ENCODE assay signal across 12 cellular contexts in genomic region chr2:9249036-9249800, GRCh38. TPM values are rescaled to one million over a fixed set of nuclear protein-coding genes. Genes with fewer than 3 reads are reported as not detected.
A peak's percentile ranks its signal among the peaks of the same experiment; 100 is the strongest.
DNase-seq lines count a peak whose midpoint lies in the region; ATAC-seq lines count a peak whose summit lies in the region.
"Had no signal": no experiment of that assay in that cellular context is flagged by ENCODE, and none has a peak within 500 bp of the region (broad histone marks: within the 10 kb centered on the region; RNA-seq: fewer than 3 reads in every experiment).

No MANE protein-coding gene starts in this region.

- H3K27me3 ChIP-seq in esophagus (ENCODE audit: control insufficient read depth in 1 of 2, insufficient read depth in 2 of 2, low read length in 2 of 2) (no peaks in the 10 kb centered on the region), rectal smooth muscle tissue (ENCODE audit: control insufficient read depth, insufficient read depth, low read length) (no peaks in the 10 kb centered on the region)

- H3K4me3 ChIP-seq in esophagus (ENCODE audit: low read depth in 1 of 2, low read length in 2 of 2) (no peak overlapping the region), rectal smooth muscle tissue (ENCODE audit: low read length) (peak overlapping the region; percentile 18)

- peak overlapping the region; percentile 25 for H3K9ac ChIP-seq in rectal smooth muscle tissue (ENCODE audit: low read length)

- DNase-seq in Caki2 (ENCODE audit: low read depth) (peak; percentile 58), NCI-H460 (ENCODE audit: extremely low read depth, low read depth) (peak; percentile 91), RKO (ENCODE audit: low spot score) (no peak)
- DNase-seq: activated CD8-positive, alpha-beta memory T cell treated with anti-CD3 and anti-CD28 coated beads, Interleukin-2, amount 10 ng/mL, durations not matched to agents 7 days and 5 days; H7; occipital lobe; T-helper 1 cell had no signal

- H3K9me3 ChIP-seq in esophagus (ENCODE audit: control insufficient read depth in 2 of 2, insufficient read depth in 1 of 2, low read depth in 1 of 2, low read length in 1 of 2): no peaks in the 10 kb centered on the region

- no peaks in the 10 kb centered on the region for H3K36me3 ChIP-seq in esophagus (ENCODE audit: control insufficient read depth in 2 of 2, insufficient read depth in 2 of 2, low read length in 1 of 2)
- H3K36me3 ChIP-seq in rectal smooth muscle tissue (ENCODE audit: control insufficient read depth, insufficient read depth, low read length): no peaks in the 10 kb centered on the region

- H3K27ac ChIP-seq in esophagus (ENCODE audit: low read depth in 2 of 2, low read length in 1 of 2) (peak overlapping the region; percentile 7 to 79), rectal smooth muscle tissue (ENCODE audit: low read depth, low read length) (no peak overlapping the region)

- H3K4me1 ChIP-seq in esophagus (ENCODE audit: control insufficient read depth in 2 of 2, insufficient read depth in 2 of 2, low read length in 1 of 2) (peaks cover 8 to 12% of the 10 kb centered on the region in 2 donors), rectal smooth muscle tissue (ENCODE audit: control insufficient read depth, insufficient read depth, low read length) (peaks cover 18% of the 10 kb centered on the region)

- ATAC-seq in HG02623 (IDR thresholded peaks at IDR 0.05; ENCODE audit: unreplicated experiment): no peak
- ATAC-seq in GM18867 (IDR thresholded peaks at IDR 0.05; ENCODE audit: unreplicated experiment): no peak
- no peak for ATAC-seq in HG03432 (IDR thresholded peaks at IDR 0.05; ENCODE audit: unreplicated experiment)
- ATAC-seq: activated CD8-positive, alpha-beta memory T cell treated with anti-CD3 and anti-CD28 coated beads, Interleukin-2, amount 10 ng/mL, durations not matched to agents 7 days and 5 days had no signal

- in situ Hi-C loops in Caki2 (cut with HindIII; ENCODE audit: low pct_unique_long_range_greater_than_20kb, low sequenced_read_pairs): no loop called here

- 51 to 53% methylated on average over 10 of the region's 10 CpGs for WGBS in esophagus, 2 donors

RNA-seq across cellular contexts. Expression of gene ASAP2, which starts 42.6 kb away (rescaled TPM):
- 33.8 and 34.8 TPM in 2 replicates for total RNA-seq in Caki2 (2014; rRNA removed; shearing (Covaris generic); ENCODE audit: low replicate concordance)
- total RNA-seq in NCI-H460 (2014; rRNA removed; shearing (Covaris generic)): 34.2 and 34.7 TPM in 2 replicates
- polyA plus RNA-seq in NCI-H460 (2014; cell fraction: nucleus; rRNA removed): 26.6 and 30.9 TPM in 2 replicates
- 1 to 10 TPM; 4.0 to 5.3 TPM for polyA plus RNA-seq in esophagus
